Comparison of ENCODE assay signal across 8 cellular contexts in genomic region chr3:194204036-194204792, GRCh38.
DNase-seq lines count a peak whose midpoint lies in the region; ATAC-seq, FAIRE-seq and TF ChIP-seq lines count a peak whose summit lies in the region.

No MANE protein-coding gene starts in this region.

- peaks cover 13% of the 10 kb centered on the region for H3K4me1 Mint-ChIP-seq in Calu3 (ENCODE audit: low read depth, unreplicated experiment)
- H3K4me1 Mint-ChIP-seq in activated CD8-positive, alpha-beta T cell treated with anti-CD3 and anti-CD28 coated beads for 36 hours (ENCODE audit: low read depth): peaks cover 8% of the 10 kb centered on the region
- H3K4me1 Mint-ChIP-seq in stimulated activated naive B cell treated with anti-CD40 and anti-IgM and Interleukin-4, amounts not matched to agents 10 μg/mL and 1 μg/mL and 100 μg/mL, for 72 hours: peaks cover 27 to 29% of the 10 kb centered on the region in 2 donors

- intact Hi-C loops in Calu3 (cut with micrococcal nuclease; ENCODE audit: unreplicated experiment): no loop called here
- intact Hi-C loops in activated CD8-positive, alpha-beta T cell treated with anti-CD3 and anti-CD28 coated beads for 36 hours (cut with micrococcal nuclease): no loop called here

- H3K9me3 ChIP-seq in HAP-1: no peaks in the 10 kb centered on the region
- H3K9me3 ChIP-seq in iPS-18c (ENCODE audit: control insufficient read depth, insufficient read depth, low read length): no peaks in the 10 kb centered on the region

- no peaks in the 10 kb centered on the region for H3K27me3 ChIP-seq in HAP-1 (ENCODE audit: low read depth)

- H3K27me3 Mint-ChIP-seq in Calu3 (ENCODE audit: unreplicated experiment): peaks cover 44% of the 10 kb centered on the region
- H3K27me3 Mint-ChIP-seq in activated CD8-positive, alpha-beta T cell treated with anti-CD3 and anti-CD28 coated beads for 36 hours: peaks cover 46% of the 10 kb centered on the region
- H3K27me3 Mint-ChIP-seq in stimulated activated naive B cell treated with anti-CD40 and anti-IgM and Interleukin-4, amounts not matched to agents 10 μg/mL and 1 μg/mL and 100 μg/mL, for 72 hours: peaks cover 30 to 61% of the 10 kb centered on the region in 2 donors

- peak; percentile 58 for DNase-seq in Calu3
- DNase-seq in HAP-1 (ENCODE audit: low spot score in 2 of 2): peak; percentile 20 to 56
- peak; percentile 30 for DNase-seq in activated CD8-positive, alpha-beta T cell treated with anti-CD3 and anti-CD28 coated beads for 36 hours
- DNase-seq in stimulated activated naive B cell treated with anti-CD40 and anti-IgM and Interleukin-4, amounts not matched to agents 10 μg/mL and 1 μg/mL and 100 μg/mL, for 72 hours: peak; percentile 19
- no peak for DNase-seq in urothelium cell line (ENCODE audit: low spot score)
- DNase-seq in central memory CD4-positive, alpha-beta T cell: no peak

- POLR2A ChIA-PET in activated CD8-positive, alpha-beta T cell treated with anti-CD3 and anti-CD28 coated beads for 36 hours (lab: Charles Lee): no interaction called here

- H3K4me1 ChIP-seq in HAP-1: peaks cover 23% of the 10 kb centered on the region

- no peak overlapping the region for H3K27ac Mint-ChIP-seq in Calu3 (ENCODE audit: unreplicated experiment)
- H3K27ac Mint-ChIP-seq in activated CD8-positive, alpha-beta T cell treated with anti-CD3 and anti-CD28 coated beads for 36 hours: no peak overlapping the region
- H3K27ac Mint-ChIP-seq in stimulated activated naive B cell treated with anti-CD40 and anti-IgM and Interleukin-4, amounts not matched to agents 10 μg/mL and 1 μg/mL and 100 μg/mL, for 72 hours: peak overlapping the region; percentile 88

- ATAC-seq in activated CD8-positive, alpha-beta T cell treated with anti-CD3 and anti-CD28 coated beads for 36 hours: peak; percentile 64
- peak; percentile 61 to 68 for ATAC-seq in stimulated activated naive B cell treated with anti-CD40 and anti-IgM and Interleukin-4, amounts not matched to agents 10 μg/mL and 1 μg/mL and 100 μg/mL, for 72 hours (replicated peaks)
- no peak for ATAC-seq in HG03095 (IDR thresholded peaks at IDR 0.05; ENCODE audit: unreplicated experiment)

- CTCF ChIA-PET in Calu3 (lab: Charles Lee): no interaction called here
- CTCF ChIA-PET in activated CD8-positive, alpha-beta T cell treated with anti-CD3 and anti-CD28 coated beads for 36 hours (lab: Charles Lee): no interaction called here

- H3K4me3 Mint-ChIP-seq in Calu3 (ENCODE audit: low read depth, unreplicated experiment): peak overlapping the region; percentile 61
- peak overlapping the region; percentile 62 for H3K4me3 Mint-ChIP-seq in activated CD8-positive, alpha-beta T cell treated with anti-CD3 and anti-CD28 coated beads for 36 hours
- H3K4me3 Mint-ChIP-seq in stimulated activated naive B cell treated with anti-CD40 and anti-IgM and Interleukin-4, amounts not matched to agents 10 μg/mL and 1 μg/mL and 100 μg/mL, for 72 hours: peak overlapping the region; percentile 83 to 84

- TF ChIP-seq CTCF in Calu3 (IDR thresholded peaks at IDR 0.05; ENCODE audit: unreplicated experiment): no peak
- TF ChIP-seq CTCF in activated CD8-positive, alpha-beta T cell treated with anti-CD3 and anti-CD28 coated beads for 36 hours (IDR thresholded peaks at IDR 0.05): no peak

- H3K9me3 Mint-ChIP-seq in Calu3 (ENCODE audit: low read depth, unreplicated experiment): no peaks in the 10 kb centered on the region
- H3K9me3 Mint-ChIP-seq in activated CD8-positive, alpha-beta T cell treated with anti-CD3 and anti-CD28 coated beads for 36 hours: no peaks in the 10 kb centered on the region
- no peaks in the 10 kb centered on the region for H3K9me3 Mint-ChIP-seq in stimulated activated naive B cell treated with anti-CD40 and anti-IgM and Interleukin-4, amounts not matched to agents 10 μg/mL and 1 μg/mL and 100 μg/mL, for 72 hours

- H3K4me3 ChIP-seq in HAP-1 (peak overlapping the region; percentile 20), iPS-18c (ENCODE audit: insufficient read depth, low read depth, low read length) (peak overlapping the region; percentile 36)

- H3K36me3 Mint-ChIP-seq in Calu3 (ENCODE audit: insufficient read depth, unreplicated experiment): peaks cover 8% of the 10 kb centered on the region
- H3K36me3 Mint-ChIP-seq in activated CD8-positive, alpha-beta T cell treated with anti-CD3 and anti-CD28 coated beads for 36 hours (ENCODE audit: low read depth): no peaks in the 10 kb centered on the region
- H3K36me3 Mint-ChIP-seq in stimulated activated naive B cell treated with anti-CD40 and anti-IgM and Interleukin-4, amounts not matched to agents 10 μg/mL and 1 μg/mL and 100 μg/mL, for 72 hours: peaks cover 0 to 4% of the 10 kb centered on the region in 2 donors

- no TSS peak for BruUV-seq in Calu3 (replicated peaks; lab: Mats Ljungman, UMichigan)

- FAIRE-seq in urothelium cell line (lab: Jason Lieb, UNC): no peak

- H3K36me3 ChIP-seq in HAP-1 (replicated peaks): no peaks in the 10 kb centered on the region

- in situ Hi-C loops in HAP-1 (cut with MboI; ENCODE audit: low sequenced_read_pairs): no loop called here

Comparison
In these comparisons a context has a peak if more than half of its experiments do, and no peak if none do; other contexts are left out.
1. DNase-seq: peak in Calu3 (single experiment), HAP-1 (2 of 2), activated CD8-positive, alpha-beta T cell treated with anti-CD3 and anti-CD28 coated beads for 36 hours (single experiment) and stimulated activated naive B cell treated with anti-CD40 and anti-IgM and Interleukin-4, amounts not matched to agents 10 μg/mL and 1 μg/mL and 100 μg/mL, for 72 hours (single experiment); none in urothelium cell line (single experiment) and central memory CD4-positive, alpha-beta T cell (single experiment).
2. Peak in every context shown above with its lines, with median percentiles within 50 percentile points of each other: H3K4me3 Mint-ChIP-seq.